ENCODE assay signal across 1 cellular context in genomic region chr10:75497997-75498797, GRCh38.
TF ChIP-seq lines count a peak whose summit lies in the region.

No MANE protein-coding gene starts in this region.

TF ChIP-seq in HEK293, 187 proteins besides CTCF, POLR2A, EP300 and RAD21 (continued from another document and continues in another):
- TF ChIP-seq ZNF692 (tag by site-specific recombination; IDR thresholded peaks at IDR 0.05) (no peak), ZNF707 (tag by site-specific recombination; IDR thresholded peaks at IDR 0.05) (no peak), ZSCAN30 (tag by site-specific recombination; IDR thresholded peaks at IDR 0.05) (no peak), ZNF10 (tag by site-specific recombination; IDR thresholded peaks at IDR 0.05) (no peak), ZNF354C (tag by site-specific recombination; IDR thresholded peaks at IDR 0.05; ENCODE audit: borderline replicate concordance, low read depth) (no peak), ZNF624 (tag by site-specific recombination; IDR thresholded peaks at IDR 0.05) (peak; percentile 88; the same call in 1 of the 2 replicates), ZNF558 (tag by site-specific recombination; IDR thresholded peaks at IDR 0.05) (peak; percentile 64; the same call in 1 of the 2 replicates), ZNF677 (tag by site-specific recombination; IDR thresholded peaks at IDR 0.05) (no peak), ZNF37A (tag by site-specific recombination; IDR thresholded peaks at IDR 0.05) (no peak), PBX3 (CRISPR knock-in tag; IDR thresholded peaks at IDR 0.05) (no peak), ZBTB10 (tag by site-specific recombination; IDR thresholded peaks at IDR 0.05) (no peak), ZNF843 (tag by site-specific recombination; IDR thresholded peaks at IDR 0.05) (peak; percentile 93), SP2 (tag by site-specific recombination; IDR thresholded peaks at IDR 0.05) (peak; percentile 28), ZNF133 (tag by site-specific recombination; IDR thresholded peaks at IDR 0.05) (no peak), SCRT2 (tag by site-specific recombination; IDR thresholded peaks at IDR 0.05) (no peak), ZFHX2 (tag by site-specific recombination; conservative IDR thresholded peaks at IDR 0.05) (peak; percentile 24; the same call in 1 of the 2 replicates), HOXA7 (CRISPR knock-in tag; IDR thresholded peaks at IDR 0.05; ENCODE audit: borderline replicate concordance) (no peak), SETDB1 (IDR thresholded peaks at IDR 0.05; ENCODE audit: insufficient read length, low read length) (no peak), ZNF610 (tag by site-specific recombination; IDR thresholded peaks at IDR 0.05; ENCODE audit: borderline replicate concordance) (peak; percentile 83; the same call in 1 of the 2 replicates), ZNF548 (tag by site-specific recombination; IDR thresholded peaks at IDR 0.05) (no peak), ZBTB21 (tag by site-specific recombination; IDR thresholded peaks at IDR 0.05) (no peak), ZBTB6 (tag by site-specific recombination; IDR thresholded peaks at IDR 0.05) (no peak), ZEB2 (tag by site-specific recombination; IDR thresholded peaks at IDR 0.05) (peak; percentile 50; the same call in 1 of the 2 replicates), ZNF501 (tag by site-specific recombination; IDR thresholded peaks at IDR 0.05) (peak; percentile 73; the same call in 1 of the 2 replicates), ZNF280D (tag by site-specific recombination; IDR thresholded peaks at IDR 0.05) (no peak), SP3 (tag by site-specific recombination; IDR thresholded peaks at IDR 0.05) (no peak), ZNF366 (tag by site-specific recombination; conservative IDR thresholded peaks at IDR 0.05) (no peak), ZNF148 (tag by site-specific recombination; IDR thresholded peaks at IDR 0.05; ENCODE audit: borderline replicate concordance) (no peak), HOXC10 (CRISPR knock-in tag; IDR thresholded peaks at IDR 0.05) (no peak), ZNF398 (tag by site-specific recombination; IDR thresholded peaks at IDR 0.05) (peak; percentile 86), ZNF324 (tag by site-specific recombination; IDR thresholded peaks at IDR 0.05) (no peak), ZNF394 (tag by site-specific recombination; IDR thresholded peaks at IDR 0.05; ENCODE audit: borderline replicate concordance) (no peak), ZNF140 (tag by site-specific recombination; IDR thresholded peaks at IDR 0.05) (no peak), ZNF580 (tag by site-specific recombination; IDR thresholded peaks at IDR 0.05) (no peak), ZNF174 (tag by site-specific recombination; IDR thresholded peaks at IDR 0.05) (no peak), ZNF155 (tag by site-specific recombination; IDR thresholded peaks at IDR 0.05) (no peak), ZFP69B (tag by site-specific recombination; IDR thresholded peaks at IDR 0.05) (no peak), GLI4 (tag by site-specific recombination; IDR thresholded peaks at IDR 0.05) (no peak), PATZ1 (tag by site-specific recombination; IDR thresholded peaks at IDR 0.05) (no peak), ZNF768 (tag by site-specific recombination; IDR thresholded peaks at IDR 0.05) (no peak), ZSCAN5A (tag by site-specific recombination; IDR thresholded peaks at IDR 0.05) (no peak), ZNF48 (tag by site-specific recombination; IDR thresholded peaks at IDR 0.05) (no peak), ZNF335 (tag by site-specific recombination; conservative IDR thresholded peaks at IDR 0.05) (no peak), ZBTB1 (tag by site-specific recombination; IDR thresholded peaks at IDR 0.05) (0 out of 2 replicates have a peak, but pooled peaks have one; percentile 32), ZNF404 (tag by site-specific recombination; IDR thresholded peaks at IDR 0.05) (no peak), SALL2 (tag by site-specific recombination; IDR thresholded peaks at IDR 0.05; ENCODE audit: borderline replicate concordance) (0 out of 2 replicates have a peak, but pooled peaks have one; percentile 23)
